Comparison of ENCODE assay signal across 1 cellular context in the genomic region with DNA sequence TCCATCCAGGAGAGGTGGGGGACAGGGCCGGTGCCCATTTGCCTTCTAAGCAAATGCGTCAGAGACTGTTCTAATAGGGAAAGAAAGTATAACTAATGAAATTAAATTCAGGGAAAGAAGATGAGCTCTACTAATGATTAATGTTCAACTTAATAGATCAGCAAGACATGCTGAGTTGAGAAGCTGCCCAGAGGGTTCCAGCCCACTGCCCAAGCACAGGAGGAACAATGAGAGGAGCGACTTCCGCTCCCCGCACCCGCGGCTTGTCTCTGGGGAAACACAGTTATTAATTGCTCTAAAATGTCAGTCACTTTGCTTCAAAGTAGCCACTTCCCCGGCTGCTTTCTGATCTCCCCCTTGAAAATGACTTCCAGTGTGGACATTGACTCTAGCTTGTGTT.
TF ChIP-seq lines count a peak whose summit lies in the region.

No MANE protein-coding gene starts in this region.

TF ChIP-seq in GM12878, 131 proteins besides CTCF, POLR2A, EP300 and RAD21 (continued from another document):
- TF ChIP-seq, protein P1, sequence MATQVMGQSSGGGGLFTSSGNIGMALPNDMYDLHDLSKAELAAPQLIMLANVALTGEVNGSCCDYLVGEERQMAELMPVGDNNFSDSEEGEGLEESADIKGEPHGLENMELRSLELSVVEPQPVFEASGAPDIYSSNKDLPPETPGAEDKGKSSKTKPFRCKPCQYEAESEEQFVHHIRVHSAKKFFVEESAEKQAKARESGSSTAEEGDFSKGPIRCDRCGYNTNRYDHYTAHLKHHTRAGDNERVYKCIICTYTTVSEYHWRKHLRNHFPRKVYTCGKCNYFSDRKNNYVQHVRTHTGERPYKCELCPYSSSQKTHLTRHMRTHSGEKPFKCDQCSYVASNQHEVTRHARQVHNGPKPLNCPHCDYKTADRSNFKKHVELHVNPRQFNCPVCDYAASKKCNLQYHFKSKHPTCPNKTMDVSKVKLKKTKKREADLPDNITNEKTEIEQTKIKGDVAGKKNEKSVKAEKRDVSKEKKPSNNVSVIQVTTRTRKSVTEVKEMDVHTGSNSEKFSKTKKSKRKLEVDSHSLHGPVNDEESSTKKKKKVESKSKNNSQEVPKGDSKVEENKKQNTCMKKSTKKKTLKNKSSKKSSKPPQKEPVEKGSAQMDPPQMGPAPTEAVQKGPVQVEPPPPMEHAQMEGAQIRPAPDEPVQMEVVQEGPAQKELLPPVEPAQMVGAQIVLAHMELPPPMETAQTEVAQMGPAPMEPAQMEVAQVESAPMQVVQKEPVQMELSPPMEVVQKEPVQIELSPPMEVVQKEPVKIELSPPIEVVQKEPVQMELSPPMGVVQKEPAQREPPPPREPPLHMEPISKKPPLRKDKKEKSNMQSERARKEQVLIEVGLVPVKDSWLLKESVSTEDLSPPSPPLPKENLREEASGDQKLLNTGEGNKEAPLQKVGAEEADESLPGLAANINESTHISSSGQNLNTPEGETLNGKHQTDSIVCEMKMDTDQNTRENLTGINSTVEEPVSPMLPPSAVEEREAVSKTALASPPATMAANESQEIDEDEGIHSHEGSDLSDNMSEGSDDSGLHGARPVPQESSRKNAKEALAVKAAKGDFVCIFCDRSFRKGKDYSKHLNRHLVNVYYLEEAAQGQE (IDR thresholded peaks at IDR 0.05; ENCODE audit: low read depth, low read length), result no peak
- TF ChIP-seq MEF2B (IDR thresholded peaks at IDR 0.05; ENCODE audit: partially characterized antibody, poor library complexity, severe bottlenecking), result no peak
- TF ChIP-seq, protein P2, sequence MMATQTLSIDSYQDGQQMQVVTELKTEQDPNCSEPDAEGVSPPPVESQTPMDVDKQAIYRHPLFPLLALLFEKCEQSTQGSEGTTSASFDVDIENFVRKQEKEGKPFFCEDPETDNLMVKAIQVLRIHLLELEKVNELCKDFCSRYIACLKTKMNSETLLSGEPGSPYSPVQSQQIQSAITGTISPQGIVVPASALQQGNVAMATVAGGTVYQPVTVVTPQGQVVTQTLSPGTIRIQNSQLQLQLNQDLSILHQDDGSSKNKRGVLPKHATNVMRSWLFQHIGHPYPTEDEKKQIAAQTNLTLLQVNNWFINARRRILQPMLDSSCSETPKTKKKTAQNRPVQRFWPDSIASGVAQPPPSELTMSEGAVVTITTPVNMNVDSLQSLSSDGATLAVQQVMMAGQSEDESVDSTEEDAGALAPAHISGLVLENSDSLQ (IDR thresholded peaks at IDR 0.05), result peak; percentile 45; the same call in 1 of the 2 replicates
